ENCODE assay signal across 9 cellular contexts in genomic region chr1:61076728-61077675, GRCh38. TPM values are rescaled to one million over a fixed set of nuclear protein-coding genes. Genes with fewer than 3 reads are reported as not detected.
DNase-seq lines count a peak whose midpoint lies in the region; ATAC-seq and TF ChIP-seq lines count a peak whose summit lies in the region.
"Had no signal": no experiment of that assay in that cellular context is flagged by ENCODE, and none has a peak within 500 bp of the region (broad histone marks: within the 10 kb centered on the region; RNA-seq: fewer than 3 reads in every experiment).

No MANE protein-coding gene starts in this region.

- DNase-seq in NCI-H2196 treated with DMSO at 0.1 percent for 48 hours (lab: John Stamatoyannopoulos, UW; ENCODE audit: unreplicated experiment) = peak; percentile 88
- DNase-seq in activated CD4-positive, CD25-positive, alpha-beta regulatory T cell treated with anti-CD3 and anti-CD28 coated beads, Interleukin-2, amount 50 U/mL, for 16 hours (ENCODE audit: low read depth, low spot score) = peak; percentile 38
- DNase-seq in central memory CD8-positive, alpha-beta T cell (ENCODE audit: low spot score in 2 of 2) = peak; percentile 60 to 79
- peak; percentile 68 for DNase-seq in kidney epithelial cell (ENCODE audit: low read depth)
- DNase-seq in stimulated activated CD4-positive, alpha-beta T cell treated with anti-CD3 and anti-CD28 coated beads, Interleukin-15, amount 100 ng/mL, for 1 hour (ENCODE audit: low read depth in 1 of 2, low spot score in 1 of 2) = peak; percentile 49 to 64
- DNase-seq: DND-41 had no signal

- no peaks in the 10 kb centered on the region for H3K27me3 Mint-ChIP-seq in central memory CD8-positive, alpha-beta T cell

- H3K36me3 ChIP-seq in kidney epithelial cell (ENCODE audit: control insufficient read depth, insufficient read depth, low read length) = no peaks in the 10 kb centered on the region

- H3K4me3 Mint-ChIP-seq in central memory CD8-positive, alpha-beta T cell = peak overlapping the region; percentile 92

- H3K36me3 Mint-ChIP-seq in central memory CD8-positive, alpha-beta T cell (ENCODE audit: insufficient read depth) = peaks cover 14% of the 10 kb centered on the region

- no peaks in the 10 kb centered on the region for H3K9me3 Mint-ChIP-seq in central memory CD8-positive, alpha-beta T cell

- ATAC-seq in GM18873 (IDR thresholded peaks at IDR 0.05; ENCODE audit: low FRiP score, unreplicated experiment) = peak; percentile 73
- ATAC-seq in HG03159 (IDR thresholded peaks at IDR 0.05; ENCODE audit: unreplicated experiment) = peak; percentile 81
- ATAC-seq in central memory CD8-positive, alpha-beta T cell (replicated peaks; ENCODE audit: extremely low read depth, poor library complexity, severe bottlenecking) = peak; percentile 59

- TF ChIP-seq CTCF in 22Rv1 (IDR thresholded peaks at IDR 0.05) = no peak
- no peak for TF ChIP-seq CTCF in kidney epithelial cell (IDR thresholded peaks at IDR 0.05; ENCODE audit: insufficient read depth, low read length, poor library complexity, severe bottlenecking)

- H3K4me1 Mint-ChIP-seq in central memory CD8-positive, alpha-beta T cell = peaks cover 45% of the 10 kb centered on the region

- peak overlapping the region; percentile 97 for H3K27ac ChIP-seq in 22Rv1

- peak overlapping the region; percentile 98 for H3K27ac Mint-ChIP-seq in central memory CD8-positive, alpha-beta T cell (ENCODE audit: low read depth)

- no peaks in the 10 kb centered on the region for H3K27me3 ChIP-seq in kidney epithelial cell (ENCODE audit: control insufficient read depth, insufficient read depth, low read length)

- peak overlapping the region; percentile 45 for H3K4me3 ChIP-seq in kidney epithelial cell (ENCODE audit: low read depth, low read length)

RNA-seq across cellular contexts. Expression of gene NFIA, which starts 5.4 kb away (rescaled TPM):
- 3.5 and 4.9 TPM in 2 replicates for total RNA-seq in kidney epithelial cell

Comparison
In these comparisons a context has a peak if more than half of its experiments do, and no peak if none do; other contexts are left out.
1. Peak in every context shown above with its lines: DNase-seq, ATAC-seq, H3K4me3 ChIP-seq and H3K27ac ChIP-seq.
2. DNase-seq: peak in every context shown above with its lines; median percentile 88 in NCI-H2196 treated with DMSO at 0.1 percent for 48 hours; 70 in central memory CD8-positive, alpha-beta T cell; 68 in kidney epithelial cell; 56 in stimulated activated CD4-positive, alpha-beta T cell treated with anti-CD3 and anti-CD28 coated beads, Interleukin-15, amount 100 ng/mL, for 1 hour; 38 in activated CD4-positive, CD25-positive, alpha-beta regulatory T cell treated with anti-CD3 and anti-CD28 coated beads, Interleukin-2, amount 50 U/mL, for 16 hours.